In genomic region chr3:41116851-41117250, GRCh38 we compare ENCODE assay signal across 9 cellular contexts.
DNase-seq lines count a peak whose midpoint lies in the region; ATAC-seq, FAIRE-seq and TF ChIP-seq lines count a peak whose summit lies in the region.
"Had no signal": no experiment of that assay in that cellular context is flagged by ENCODE, and none has a peak within 500 bp of the region (broad histone marks: within the 10 kb centered on the region; RNA-seq: fewer than 3 reads in every experiment).

No MANE protein-coding gene starts in this region.

- peak overlapping the region; percentile 81 for H3K27ac Mint-ChIP-seq in activated naive CD4-positive, alpha-beta T cell treated with anti-CD3 and anti-CD28 coated beads, Interleukin-2, amount 10 ng/mL, durations not matched to agents 7 days and 5 days
- H3K27ac Mint-ChIP-seq in activated CD4-positive, alpha-beta memory T cell treated with anti-CD3 and anti-CD28 coated beads for 36 hours, result peak overlapping the region; percentile 57
- H3K27ac Mint-ChIP-seq in stimulated activated memory B cell treated with anti-CD40 and anti-IgM and Interleukin-4, amounts not matched to agents 10 μg/mL and 1 μg/mL and 100 μg/mL, for 72 hours, result peak overlapping the region; percentile 75
- H3K27ac Mint-ChIP-seq: nephron progenitor cell had no signal

- H3K4me3 ChIP-seq in esophagus muscularis mucosa, result no peak overlapping the region
- H3K4me3 ChIP-seq in hepatocyte, result no peak overlapping the region

- H3K27me3 ChIP-seq in esophagus muscularis mucosa (no peaks in the 10 kb centered on the region), hepatocyte (no peaks in the 10 kb centered on the region)

- H3K9me2 ChIP-seq in hepatocyte (replicated peaks; ENCODE audit: insufficient read depth), result no peaks in the 10 kb centered on the region

- H2AFZ ChIP-seq in hepatocyte, result no peak overlapping the region

- H4K20me1 ChIP-seq in hepatocyte (ENCODE audit: insufficient read depth, poor library complexity, severe bottlenecking), result no peaks in the 10 kb centered on the region

- no peak overlapping the region for H3K4me3 Mint-ChIP-seq in activated naive CD4-positive, alpha-beta T cell treated with anti-CD3 and anti-CD28 coated beads, Interleukin-2, amount 10 ng/mL, durations not matched to agents 7 days and 5 days
- no peak overlapping the region for H3K4me3 Mint-ChIP-seq in activated CD4-positive, alpha-beta memory T cell treated with anti-CD3 and anti-CD28 coated beads for 36 hours
- peak overlapping the region; percentile 56 for H3K4me3 Mint-ChIP-seq in stimulated activated memory B cell treated with anti-CD40 and anti-IgM and Interleukin-4, amounts not matched to agents 10 μg/mL and 1 μg/mL and 100 μg/mL, for 72 hours
- H3K4me3 Mint-ChIP-seq: nephron progenitor cell had no signal

- peak overlapping the region; percentile 62 for H3K27ac ChIP-seq in epithelial cell of prostate
- peak overlapping the region in 2 of 4 donors; percentile 10 to 33 for H3K27ac ChIP-seq in esophagus muscularis mucosa (replicated peaks in 1 of 4)
- H3K27ac ChIP-seq in hepatocyte, result no peak overlapping the region

- no peak for DNase-seq in activated naive CD4-positive, alpha-beta T cell treated with anti-CD3 and anti-CD28 coated beads, Interleukin-2, amount 10 ng/mL, durations not matched to agents 7 days and 5 days
- DNase-seq in activated naive CD4-positive, alpha-beta T cell treated with Interleukin-2 at 50 U/mL for 16 hours, result no peak
- no peak for DNase-seq in activated CD4-positive, alpha-beta memory T cell treated with anti-CD3 and anti-CD28 coated beads for 36 hours
- DNase-seq in epithelial cell of prostate (ENCODE audit: low read depth, low spot score), result no peak
- DNase-seq in esophagus muscularis mucosa (ENCODE audit: extremely low spot score), result no peak
- DNase-seq in D721Med (ENCODE audit: insufficient read length, low spot score), result no peak
- no peak for DNase-seq in hepatocyte (ENCODE audit: low spot score)
- DNase-seq: nephron progenitor cell had no signal

- peaks cover 29% of the 10 kb centered on the region for H3K4me1 Mint-ChIP-seq in activated naive CD4-positive, alpha-beta T cell treated with anti-CD3 and anti-CD28 coated beads, Interleukin-2, amount 10 ng/mL, durations not matched to agents 7 days and 5 days
- peaks cover 24% of the 10 kb centered on the region for H3K4me1 Mint-ChIP-seq in activated CD4-positive, alpha-beta memory T cell treated with anti-CD3 and anti-CD28 coated beads for 36 hours (ENCODE audit: low read depth)
- H3K4me1 Mint-ChIP-seq in stimulated activated memory B cell treated with anti-CD40 and anti-IgM and Interleukin-4, amounts not matched to agents 10 μg/mL and 1 μg/mL and 100 μg/mL, for 72 hours, result peaks cover 14% of the 10 kb centered on the region

- H3K27me3 Mint-ChIP-seq in activated naive CD4-positive, alpha-beta T cell treated with anti-CD3 and anti-CD28 coated beads, Interleukin-2, amount 10 ng/mL, durations not matched to agents 7 days and 5 days, result peaks cover 4% of the 10 kb centered on the region
- H3K27me3 Mint-ChIP-seq in activated CD4-positive, alpha-beta memory T cell treated with anti-CD3 and anti-CD28 coated beads for 36 hours, result no peaks in the 10 kb centered on the region
- peaks cover 43% of the 10 kb centered on the region for H3K27me3 Mint-ChIP-seq in stimulated activated memory B cell treated with anti-CD40 and anti-IgM and Interleukin-4, amounts not matched to agents 10 μg/mL and 1 μg/mL and 100 μg/mL, for 72 hours

- no peak for TF ChIP-seq EP300 in esophagus muscularis mucosa (IDR thresholded peaks at IDR 0.05)

- no peaks in the 10 kb centered on the region for H3K9me3 ChIP-seq in esophagus muscularis mucosa
- no peaks in the 10 kb centered on the region for H3K9me3 ChIP-seq in hepatocyte (ENCODE audit: low read depth)

- TF ChIP-seq POLR2A in esophagus muscularis mucosa (IDR thresholded peaks at IDR 0.05; ENCODE audit: low read depth), result no peak

- no peaks in the 10 kb centered on the region for H3K79me2 ChIP-seq in hepatocyte

- no peaks in the 10 kb centered on the region for H3K36me3 ChIP-seq in esophagus muscularis mucosa
- no peaks in the 10 kb centered on the region for H3K36me3 ChIP-seq in hepatocyte (replicated peaks; ENCODE audit: insufficient read depth, low read depth)

- WGBS in esophagus muscularis mucosa, result 66% methylated on average over 8 of the region's 8 CpGs
- 41% methylated on average over 8 of the region's 8 CpGs for WGBS in hepatocyte (ENCODE audit: low lambda C conversion rate, missing lambda C conversion rate)

- no peak for FAIRE-seq in D721Med (lab: Jason Lieb, UNC)

- POLR2A ChIA-PET in activated CD4-positive, alpha-beta memory T cell treated with anti-CD3 and anti-CD28 coated beads for 36 hours (lab: Charles Lee), result no interaction called here

- intact Hi-C loops in activated CD4-positive, alpha-beta memory T cell treated with anti-CD3 and anti-CD28 coated beads for 36 hours (cut with micrococcal nuclease), result loop anchor here (1.0 to 5.0 kb wide), 4 partner anchors 42 to 720 kb away; no protein-coding TSS in a partner anchor
- intact Hi-C loops in esophagus muscularis mucosa (cut with DNase I), result no loop called here

- no peaks in the 10 kb centered on the region for H3K9me3 Mint-ChIP-seq in activated naive CD4-positive, alpha-beta T cell treated with anti-CD3 and anti-CD28 coated beads, Interleukin-2, amount 10 ng/mL, durations not matched to agents 7 days and 5 days
- no peaks in the 10 kb centered on the region for H3K9me3 Mint-ChIP-seq in activated CD4-positive, alpha-beta memory T cell treated with anti-CD3 and anti-CD28 coated beads for 36 hours
- H3K9me3 Mint-ChIP-seq in stimulated activated memory B cell treated with anti-CD40 and anti-IgM and Interleukin-4, amounts not matched to agents 10 μg/mL and 1 μg/mL and 100 μg/mL, for 72 hours, result no peaks in the 10 kb centered on the region
- H3K9me3 Mint-ChIP-seq: nephron progenitor cell had no signal

- no peak for ATAC-seq in stimulated activated memory B cell treated with anti-CD40 and anti-IgM and Interleukin-4, amounts not matched to agents 10 μg/mL and 1 μg/mL and 100 μg/mL, for 72 hours

- H3K4me1 ChIP-seq in esophagus muscularis mucosa (peaks cover 18 to 25% (median 25%) of the 10 kb centered on the region in 4 donors), hepatocyte (ENCODE audit: insufficient read depth) (no peaks in the 10 kb centered on the region)

- CTCF ChIA-PET in activated naive CD4-positive, alpha-beta T cell treated with anti-CD3 and anti-CD28 coated beads, Interleukin-2, amount 10 ng/mL, durations not matched to agents 7 days and 5 days (lab: Charles Lee), result interaction anchor here (1.3 kb wide), 1 partner anchor 74 kb away, joined by 3 read pairs; no protein-coding TSS in a partner anchor
- CTCF ChIA-PET in activated CD4-positive, alpha-beta memory T cell treated with anti-CD3 and anti-CD28 coated beads for 36 hours (lab: Charles Lee), result no interaction called here

- no peak for TF ChIP-seq CTCF in esophagus muscularis mucosa (IDR thresholded peaks at IDR 0.05)
- TF ChIP-seq CTCF in D721Med (IDR thresholded peaks at IDR 0.05; ENCODE audit: insufficient read depth, missing control alignments), result no peak
- TF ChIP-seq CTCF in hepatocyte (IDR thresholded peaks at IDR 0.05; ENCODE audit: poor library complexity), result no peak

- no peaks in the 10 kb centered on the region for H3K36me3 Mint-ChIP-seq in activated naive CD4-positive, alpha-beta T cell treated with anti-CD3 and anti-CD28 coated beads, Interleukin-2, amount 10 ng/mL, durations not matched to agents 7 days and 5 days
- no peaks in the 10 kb centered on the region for H3K36me3 Mint-ChIP-seq in activated CD4-positive, alpha-beta memory T cell treated with anti-CD3 and anti-CD28 coated beads for 36 hours
- no peaks in the 10 kb centered on the region for H3K36me3 Mint-ChIP-seq in stimulated activated memory B cell treated with anti-CD40 and anti-IgM and Interleukin-4, amounts not matched to agents 10 μg/mL and 1 μg/mL and 100 μg/mL, for 72 hours

- H3K4me2 ChIP-seq in hepatocyte, result no peak overlapping the region
